Comparison of ENCODE assay signal across 9 cellular contexts in genomic region chr3:14548321-14548729, GRCh38. TPM values are rescaled to one million over a fixed set of nuclear protein-coding genes. Genes with fewer than 3 reads are reported as not detected.
DNase-seq lines count a peak whose midpoint lies in the region; ATAC-seq, FAIRE-seq and TF ChIP-seq lines count a peak whose summit lies in the region.
"Had no signal": no experiment of that assay in that cellular context is flagged by ENCODE, and none has a peak within 500 bp of the region (broad histone marks: within the 10 kb centered on the region; RNA-seq: fewer than 3 reads in every experiment).

No MANE protein-coding gene starts in this region.

- H3K9me3 ChIP-seq in BE2C (no peaks in the 10 kb centered on the region), pancreas (no peaks in the 10 kb centered on the region)

- no peak overlapping the region for H3K27ac ChIP-seq in pancreas

- H3K4me1 ChIP-seq in BE2C: no peaks in the 10 kb centered on the region
- no peaks in the 10 kb centered on the region for H3K4me1 ChIP-seq in pancreas

- no peak for FAIRE-seq in frontal cortex (lab: Jason Lieb, UNC)
- no peak for FAIRE-seq in pancreas (lab: Jason Lieb, UNC)

- H3K36me3 ChIP-seq in BE2C: no peaks in the 10 kb centered on the region
- no peaks in the 10 kb centered on the region for H3K36me3 ChIP-seq in pancreas

- TF ChIP-seq CTCF in BE2C (IDR thresholded peaks at IDR 0.05; ENCODE audit: low read depth, low read length) (peak; percentile 72), pancreas (IDR thresholded peaks at IDR 0.05) (peak; percentile 12 to 40 (median 31))

- WGBS in pancreas, 2 donors: 21 to 22% methylated on average over 12 of the region's 12 CpGs

- DNase-seq in BE2C: peak; percentile 74
- DNase-seq in NCI-H69 (lab: John Stamatoyannopoulos, UW): peak; percentile 67
- peak; percentile 27 for DNase-seq in activated T-cell treated with anti-CD3 and anti-CD28 coated beads, Interleukin-2, amount 50 U/mL, for 1 hour
- peak; percentile 23 to 69 for DNase-seq in frontal cortex (ENCODE audit: low spot score in 2 of 2)
- DNase-seq in pancreas: peak in 5 of 6 donors; percentile 34 to 54 (median 48)
- no peak for DNase-seq in cerebellar nuclear complex (lab: John Stamatoyannopoulos, UW)

- H3K4me3 ChIP-seq in BE2C (ENCODE audit: low read depth, low read length) (no peak overlapping the region), pancreas (no peak overlapping the region)

- H3K27me3 ChIP-seq in BE2C (no peaks in the 10 kb centered on the region), pancreas (no peaks in the 10 kb centered on the region)

- intact Hi-C loops in pancreas (cut with DNase I): no loop called here

- ATAC-seq in GM21717 (IDR thresholded peaks at IDR 0.05; ENCODE audit: unreplicated experiment) (peak; percentile 57), pancreas (peak; percentile 81 to 89 (median 88)), HG03457 (IDR thresholded peaks at IDR 0.05; ENCODE audit: unreplicated experiment) (no peak)

RNA-seq across cellular contexts. Expression of gene GRIP2, which starts 8.2 kb away (rescaled TPM):
- polyA plus RNA-seq in BE2C (2012; ENCODE audit: insufficient read depth, insufficient read length, low read depth): 1.2 TPM
- total RNA-seq in frontal cortex (8.2 TPM), pancreas (under 1 TPM; 0.16 to 0.51 (median 0.29) TPM)
- polyA plus RNA-seq in pancreas: under 1 TPM; 0.53 to 0.94 TPM
- total RNA-seq: natural killer cell treated with Interleukin-12 subunit alpha and Interleukin-12 subunit beta and Interleukin-15 and Interleukin-18, amount 100 ng/mL, for 72 hours had no signal

Comparison
In these comparisons a context has a peak if more than half of its experiments do, and no peak if none do; other contexts are left out.
1. DNase-seq: peak in BE2C (single experiment), NCI-H69 (single experiment), activated T-cell treated with anti-CD3 and anti-CD28 coated beads, Interleukin-2, amount 50 U/mL, for 1 hour (single experiment), frontal cortex (2 of 2) and pancreas (5 of 6); none in cerebellar nuclear complex (0 of 2).